26 cellular contexts compared by ENCODE assay signal in genomic region chr3:64082411-64082810, GRCh38.
"Had no signal": no experiment of that assay in that cellular context is flagged by ENCODE, and none has a peak within 500 bp of the region (broad histone marks: within the 10 kb centered on the region; RNA-seq: fewer than 3 reads in every experiment).

No MANE protein-coding gene starts in this region.

- DNase-seq: activated CD4-positive, alpha-beta T cell treated with anti-CD3 and anti-CD28 coated beads, Interleukin-2, amount 10 ng/mL, durations not matched to agents 7 days and 5 days; activated CD8-positive, alpha-beta T cell treated with anti-CD3 and anti-CD28 coated beads, Interleukin-2, amount 10 ng/mL, durations not matched to agents 7 days and 5 days; activated gamma-delta T cell treated with Interleukin-2 at 50 U/mL for 16 hours; activated T-cell treated with anti-CD3 and anti-CD28 coated beads, Interleukin-2, amount 50 U/mL, for 1 hour; anterior cingulate cortex; brain microvascular endothelial cell; dorsolateral prefrontal cortex; heart right ventricle; kidney; left lung; psoas muscle; right cardiac atrium; stimulated activated CD4-positive, alpha-beta T cell treated with anti-CD3 and anti-CD28 coated beads, Interleukin-2, amount 100 ng/mL, for 24 hours; stimulated activated naive CD8-positive, alpha-beta T cell treated with anti-CD3 and anti-CD28 coated beads, Interleukin-15, amount 100 ng/mL, for 72 hours; T-cell had no signal

- H3K4me1 Mint-ChIP-seq: activated CD4-positive, alpha-beta T cell treated with anti-CD3 and anti-CD28 coated beads, Interleukin-2, amount 10 ng/mL, durations not matched to agents 7 days and 5 days; activated naive CD4-positive, alpha-beta T cell treated with anti-CD3 and anti-CD28 coated beads, Interleukin-2, amount 50 U/mL, for 24 hours; central memory CD8-positive, alpha-beta T cell; stimulated activated effector memory CD8-positive, alpha-beta T cell treated with anti-CD3 and anti-CD28 coated beads, Interleukin-12 subunit alpha, Interleukin-12 subunit beta, amount 100 ng/mL, for 72 hours; stimulated activated naive CD8-positive, alpha-beta T cell treated with anti-CD3 and anti-CD28 coated beads, Interleukin-15, amount 100 ng/mL, for 72 hours; T-cell had no signal

- H3K4me1 ChIP-seq: heart right ventricle, left lung, psoas muscle, suprapubic skin had no signal

- ATAC-seq: activated CD4-positive, CD25-positive, alpha-beta regulatory T cell treated with anti-CD3 and anti-CD28 coated beads, Interleukin-2, amount 50 U/mL, for 24 hours; activated CD8-positive, alpha-beta T cell treated with anti-CD3 and anti-CD28 coated beads, Interleukin-2, amount 10 ng/mL, durations not matched to agents 7 days and 5 days; heart right ventricle; left lung; psoas muscle; right cardiac atrium; stimulated activated effector memory CD8-positive, alpha-beta T cell treated with anti-CD3 and anti-CD28 coated beads, Interleukin-12 subunit alpha, Interleukin-12 subunit beta, amount 100 ng/mL, for 72 hours; stimulated activated naive CD8-positive, alpha-beta T cell treated with anti-CD3 and anti-CD28 coated beads, Interleukin-15, amount 100 ng/mL, for 72 hours; T-cell had no signal

- H3K36me3 Mint-ChIP-seq: activated naive CD4-positive, alpha-beta T cell treated with anti-CD3 and anti-CD28 coated beads, Interleukin-2, amount 50 U/mL, for 24 hours; stimulated activated effector memory CD8-positive, alpha-beta T cell treated with anti-CD3 and anti-CD28 coated beads, Interleukin-12 subunit alpha, Interleukin-12 subunit beta, amount 100 ng/mL, for 72 hours; T-cell had no signal

- H3K9me3 Mint-ChIP-seq: activated CD4-positive, alpha-beta T cell treated with anti-CD3 and anti-CD28 coated beads, Interleukin-2, amount 10 ng/mL, durations not matched to agents 7 days and 5 days; activated naive CD4-positive, alpha-beta T cell treated with anti-CD3 and anti-CD28 coated beads, Interleukin-2, amount 50 U/mL, for 24 hours; central memory CD8-positive, alpha-beta T cell; stimulated activated naive CD8-positive, alpha-beta T cell treated with anti-CD3 and anti-CD28 coated beads, Interleukin-15, amount 100 ng/mL, for 72 hours; T-cell; T-helper 2 cell treated with Interferon-gamma antibody and Interleukin-4, amounts not matched to agents 5 μg/mL and 100 μg/mL, for 36 hours had no signal

- H3K27me3 ChIP-seq: brain microvascular endothelial cell, heart right ventricle, left lung, suprapubic skin, tibial nerve had no signal

- H3K36me3 ChIP-seq: brain microvascular endothelial cell, heart right ventricle, left lung, suprapubic skin, tibial nerve had no signal

- H3K27ac ChIP-seq: brain microvascular endothelial cell, dorsolateral prefrontal cortex, epithelial cell of prostate, heart right ventricle, left lung, psoas muscle, suprapubic skin, tibial nerve, VCaP had no signal

- H3K4me3 Mint-ChIP-seq: activated CD4-positive, alpha-beta T cell treated with anti-CD3 and anti-CD28 coated beads, Interleukin-2, amount 10 ng/mL, durations not matched to agents 7 days and 5 days; activated CD8-positive, alpha-beta T cell treated with anti-CD3 and anti-CD28 coated beads, Interleukin-2, amount 10 ng/mL, durations not matched to agents 7 days and 5 days; activated naive CD4-positive, alpha-beta T cell treated with anti-CD3 and anti-CD28 coated beads, Interleukin-2, amount 50 U/mL, for 24 hours; central memory CD8-positive, alpha-beta T cell; neural crest cell; stimulated activated effector memory CD8-positive, alpha-beta T cell treated with anti-CD3 and anti-CD28 coated beads, Interleukin-12 subunit alpha, Interleukin-12 subunit beta, amount 100 ng/mL, for 72 hours; stimulated activated naive CD8-positive, alpha-beta T cell treated with anti-CD3 and anti-CD28 coated beads, Interleukin-15, amount 100 ng/mL, for 72 hours; T-cell; T-helper 2 cell treated with Interferon-gamma antibody and Interleukin-4, amounts not matched to agents 5 μg/mL and 100 μg/mL, for 36 hours had no signal

- H3K9me3 ChIP-seq: left lung, suprapubic skin had no signal

- FAIRE-seq: colon, kidney had no signal

- H3K27me3 Mint-ChIP-seq: activated CD4-positive, alpha-beta T cell treated with anti-CD3 and anti-CD28 coated beads, Interleukin-2, amount 10 ng/mL, durations not matched to agents 7 days and 5 days had no signal

- H3K27ac Mint-ChIP-seq: activated CD4-positive, alpha-beta T cell treated with anti-CD3 and anti-CD28 coated beads, Interleukin-2, amount 10 ng/mL, durations not matched to agents 7 days and 5 days; activated CD8-positive, alpha-beta T cell treated with anti-CD3 and anti-CD28 coated beads, Interleukin-2, amount 10 ng/mL, durations not matched to agents 7 days and 5 days; activated naive CD4-positive, alpha-beta T cell treated with anti-CD3 and anti-CD28 coated beads, Interleukin-2, amount 50 U/mL, for 24 hours; stimulated activated effector memory CD8-positive, alpha-beta T cell treated with anti-CD3 and anti-CD28 coated beads, Interleukin-12 subunit alpha, Interleukin-12 subunit beta, amount 100 ng/mL, for 72 hours; T-cell; T-helper 2 cell treated with Interferon-gamma antibody and Interleukin-4, amounts not matched to agents 5 μg/mL and 100 μg/mL, for 36 hours had no signal

- H3K4me3 ChIP-seq: dorsolateral prefrontal cortex, heart right ventricle, left lung, psoas muscle, suprapubic skin, tibial nerve had no signal
